ENCODE assay signal across 9 cellular contexts in genomic region chr1:11807087-11807486, GRCh38. TPM values are rescaled to one million over a fixed set of nuclear protein-coding genes. Genes with fewer than 3 reads are reported as not detected.
A peak's percentile ranks its signal among the peaks of the same experiment; 100 is the strongest.
DNase-seq lines count a peak whose midpoint lies in the region; ATAC-seq, FAIRE-seq and TF ChIP-seq lines count a peak whose summit lies in the region.
"Had no signal": no experiment of that assay in that cellular context is flagged by ENCODE, and none has a peak within 500 bp of the region (broad histone marks: within the 10 kb centered on the region; RNA-seq: fewer than 3 reads in every experiment).

No MANE protein-coding gene starts in this region.

- no peak overlapping the region for H3K18ac ChIP-seq in H9 (ENCODE audit: insufficient read length, low read depth, low read length)

- H3K23me2 ChIP-seq in H9 (ENCODE audit: insufficient read length, low read depth, low read length, poor library complexity, severe bottlenecking) = peaks cover 13% of the 10 kb centered on the region

- no peak for DNase-seq in H9
- DNase-seq in activated CD4-positive, alpha-beta memory T cell treated with anti-CD3 and anti-CD28 coated beads, Interleukin-2, amount 10 ng/mL, durations not matched to agents 7 days and 5 days = no peak
- DNase-seq in right cardiac atrium = no peak
- DNase-seq in frontal cortex (ENCODE audit: low spot score in 2 of 2) = no peak
- DNase-seq in NCI-H1436 (lab: John Stamatoyannopoulos, UW) = no peak

- ATAC-seq in right cardiac atrium (no peak), HG03280 (IDR thresholded peaks at IDR 0.05; ENCODE audit: unreplicated experiment) (no peak), GM19035 (IDR thresholded peaks at IDR 0.05; ENCODE audit: unreplicated experiment) (no peak)

- H3K4me2 ChIP-seq in H9 (ENCODE audit: insufficient read depth, insufficient read length, low read length) = peak overlapping the region; percentile 89

- H3K9me3 ChIP-seq in H9 (ENCODE audit: control insufficient read depth, low read depth, low read length) (no peaks in the 10 kb centered on the region), right cardiac atrium (ENCODE audit: control insufficient read depth, low read length) (no peaks in the 10 kb centered on the region)

- H3K27me3 Mint-ChIP-seq in H9 (ENCODE audit: low read depth) = no peaks in the 10 kb centered on the region; the same call in 1 of the 2 replicates
- H3K27me3 Mint-ChIP-seq in activated CD4-positive, alpha-beta memory T cell treated with anti-CD3 and anti-CD28 coated beads, Interleukin-2, amount 10 ng/mL, durations not matched to agents 7 days and 5 days = no peaks in the 10 kb centered on the region

- H3K14ac ChIP-seq in H9 (ENCODE audit: insufficient read depth, low read length) = no peak overlapping the region

- no peak for TF ChIP-seq CTCF in H9 (conservative IDR thresholded peaks at IDR 0.05)

- H3K4me1 ChIP-seq in H9 (ENCODE audit: insufficient read depth, low read length) = peaks cover 3% of the 10 kb centered on the region; the same call in 1 of the 2 replicates
- peaks cover 3% of the 10 kb centered on the region for H3K4me1 ChIP-seq in right cardiac atrium (ENCODE audit: control insufficient read depth, insufficient read depth, low read length)

- WGBS in H9 (ENCODE audit: extremely low coverage, insufficient read length, low lambda C conversion rate) = no CpG with 5 or more reads among the region's 3 CpGs
- WGBS in right cardiac atrium = 52% methylated on average over 3 of the region's 3 CpGs

- H3K4me3 Mint-ChIP-seq in H9 = peak overlapping the region; percentile 98 to 99
- peak overlapping the region; percentile 96 for H3K4me3 Mint-ChIP-seq in activated CD4-positive, alpha-beta memory T cell treated with anti-CD3 and anti-CD28 coated beads, Interleukin-2, amount 10 ng/mL, durations not matched to agents 7 days and 5 days

- H3K9ac ChIP-seq in H9 (ENCODE audit: extremely low read depth, insufficient read length, low read length) = no peak overlapping the region

- intact Hi-C loops in right cardiac atrium (cut with DNase I) = no loop called here

- H3K4me1 Mint-ChIP-seq in H9 = peaks cover 35 to 44% of the 10 kb centered on the region in 2 experiments
- H3K4me1 Mint-ChIP-seq in activated CD4-positive, alpha-beta memory T cell treated with anti-CD3 and anti-CD28 coated beads, Interleukin-2, amount 10 ng/mL, durations not matched to agents 7 days and 5 days = peaks cover 62% of the 10 kb centered on the region

- H3K27me3 ChIP-seq in H9 (ENCODE audit: insufficient read depth, low read length) (no peaks in the 10 kb centered on the region), right cardiac atrium (ENCODE audit: control insufficient read depth, insufficient read depth) (no peaks in the 10 kb centered on the region)

- H3K79me1 ChIP-seq in H9 (ENCODE audit: insufficient read depth, low read depth, low read length, poor library complexity, severe bottlenecking) = peaks cover 4% of the 10 kb centered on the region

- peaks cover 24 to 42% (median 33%) of the 10 kb centered on the region in 3 experiments for H3K36me3 Mint-ChIP-seq in H9 (ENCODE audit: insufficient read depth in 1 of 3, low read depth in 3 of 3)
- peaks cover 32% of the 10 kb centered on the region for H3K36me3 Mint-ChIP-seq in activated CD4-positive, alpha-beta memory T cell treated with anti-CD3 and anti-CD28 coated beads, Interleukin-2, amount 10 ng/mL, durations not matched to agents 7 days and 5 days (ENCODE audit: low read depth)

- no peak overlapping the region for H3T11ph ChIP-seq in H9 (ENCODE audit: low read length)

- POLR2A ChIA-PET in activated CD4-positive, alpha-beta memory T cell treated with anti-CD3 and anti-CD28 coated beads, Interleukin-2, amount 10 ng/mL, durations not matched to agents 7 days and 5 days (lab: Charles Lee) = interaction anchor here (0.7 to 4.9 kb wide), 13 partner anchors 12 to 746 kb away, joined by 3 to 113 read pairs (median 3); partner anchors contain the start of genes FBXO6 and MFN2

- H3K56ac ChIP-seq in H9 (ENCODE audit: insufficient read length, low read depth, low read length) = no peak overlapping the region

- no peaks in the 10 kb centered on the region for H3K9me3 Mint-ChIP-seq in H9
- H3K9me3 Mint-ChIP-seq in activated CD4-positive, alpha-beta memory T cell treated with anti-CD3 and anti-CD28 coated beads, Interleukin-2, amount 10 ng/mL, durations not matched to agents 7 days and 5 days = no peaks in the 10 kb centered on the region

- no peak overlapping the region for H4K5ac ChIP-seq in H9 (ENCODE audit: insufficient read length, low read depth, low read length)

- H3K27ac ChIP-seq in H9 (ENCODE audit: insufficient read length, low read depth, low read length) = no peak overlapping the region
- H3K27ac ChIP-seq in right cardiac atrium (ENCODE audit: low read length) = peak overlapping the region; percentile 69
- peak overlapping the region in 17 of 21 experiments; percentile 89 to 99 (median 95) for H3K27ac ChIP-seq in skin epidermis

- no peak overlapping the region for H3K23ac ChIP-seq in H9 (ENCODE audit: insufficient read length, low read depth, low read length)

- H2AK5ac ChIP-seq in H9 (ENCODE audit: insufficient read length, low read length) = no peak overlapping the region

- no peak overlapping the region for H2BK15ac ChIP-seq in H9 (ENCODE audit: low read depth, low read length)

- no peak overlapping the region for H2BK20ac ChIP-seq in H9 (ENCODE audit: low read depth, low read length, poor library complexity, severe bottlenecking)

- H3K27ac Mint-ChIP-seq in H9 = peak overlapping the region in 2 of 3 experiments; percentile 91 to 99; a peak in 3 of 7 replicates
- H3K27ac Mint-ChIP-seq in activated CD4-positive, alpha-beta memory T cell treated with anti-CD3 and anti-CD28 coated beads, Interleukin-2, amount 10 ng/mL, durations not matched to agents 7 days and 5 days = peak overlapping the region; percentile 88

- H4K8ac ChIP-seq in H9 (replicated peaks; ENCODE audit: insufficient read length, low read depth, low read length) = no peak overlapping the region

- no peak overlapping the region for H2BK120ac ChIP-seq in H9 (ENCODE audit: low read depth, low read length, poor library complexity, severe bottlenecking)

- no peaks in the 10 kb centered on the region for H4K20me1 ChIP-seq in H9 (ENCODE audit: control insufficient read depth, insufficient read depth, insufficient read length)

- no peak for FAIRE-seq in frontal cortex (lab: Jason Lieb, UNC)

- H4K91ac ChIP-seq in H9 (ENCODE audit: insufficient read length, low read depth, low read length) = no peak overlapping the region

- peak overlapping the region; percentile 62 for H3K4me3 ChIP-seq in right cardiac atrium (ENCODE audit: low read length)
- peak overlapping the region in 4 of 7 experiments; percentile 57 to 90 (median 76) for H3K4me3 ChIP-seq in skin epidermis

- no peak overlapping the region for H2AFZ ChIP-seq in H9 (ENCODE audit: low read length)

- H3K79me2 ChIP-seq in H9 (ENCODE audit: insufficient read depth, low read length) = peaks cover 7% of the 10 kb centered on the region; the same call in 1 of the 2 replicates

- H3K4ac ChIP-seq in H9 (ENCODE audit: low read depth, low read length) = no peak overlapping the region

- CTCF ChIA-PET in activated CD4-positive, alpha-beta memory T cell treated with anti-CD3 and anti-CD28 coated beads, Interleukin-2, amount 10 ng/mL, durations not matched to agents 7 days and 5 days (lab: Charles Lee) = interaction anchor here (1.0 to 1.6 kb wide), 4 partner anchors 88 to 157 kb away, joined by 3 to 6 read pairs (median 4); no protein-coding TSS in a partner anchor

- H2BK12ac ChIP-seq in H9 (ENCODE audit: insufficient read length, low read depth, low read length) = no peak overlapping the region

- no peak overlapping the region for H2BK5ac ChIP-seq in H9 (ENCODE audit: insufficient read length, low read length)

RNA-seq across cellular contexts. Expression of gene CLCN6, which starts 1.1 kb away (rescaled TPM):
- 20.5 and 20.7 TPM in 2 replicates for total RNA-seq in H9 (2021)
- total RNA-seq in activated CD4-positive, alpha-beta memory T cell treated with anti-CD3 and anti-CD28 coated beads, Interleukin-2, amount 10 ng/mL, durations not matched to agents 7 days and 5 days = 10 to 100 TPM; 18.8 to 19.5 TPM
- total RNA-seq in right cardiac atrium = 10 to 100 TPM; 30.4 to 54.9 (median 36.8) TPM
- 16.2 TPM for polyA plus RNA-seq in right cardiac atrium
- 14.7 TPM for total RNA-seq in frontal cortex

RNA-seq across cellular contexts. Expression of gene MTHFR, which starts 1.3 kb away (rescaled TPM):
- total RNA-seq in H9 (2021) (18.2 and 18.4 TPM in 2 replicates), right cardiac atrium (10 to 100 TPM; 46.6 to 75.2 (median 58.9) TPM), frontal cortex (24.5 TPM)
- 10 to 100 TPM; 29.4 to 32.2 TPM for total RNA-seq in activated CD4-positive, alpha-beta memory T cell treated with anti-CD3 and anti-CD28 coated beads, Interleukin-2, amount 10 ng/mL, durations not matched to agents 7 days and 5 days
- polyA plus RNA-seq in right cardiac atrium = 36.7 TPM

RNA-seq across cellular contexts. Expression of gene NPPA, which starts 40.5 kb away (rescaled TPM):
- total RNA-seq in H9 (2021) = not detected in 2 replicates
- not detected for total RNA-seq in activated CD4-positive, alpha-beta memory T cell treated with anti-CD3 and anti-CD28 coated beads, Interleukin-2, amount 10 ng/mL, durations not matched to agents 7 days and 5 days
- over 10,000 TPM; 26,185 to 59,291 (median 38,228) TPM for total RNA-seq in right cardiac atrium
- 45,715 TPM for polyA plus RNA-seq in right cardiac atrium
- total RNA-seq in frontal cortex = 3.3 TPM
- total RNA-seq: T-helper 2 cell treated with Interferon-gamma antibody and Interleukin-4, amounts not matched to agents 100 ng/mL and 5 ng/mL, for 36 hours had no signal

RNA-seq across cellular contexts. Expression of gene C1orf167, which starts 45.1 kb away (rescaled TPM):
- total RNA-seq in H9 (2021) = 0.39 TPM in 1 of 2 replicates, not detected in the other
- under 1 TPM in 1 of 2 experiments, not detected in 1; 0.25 TPM for total RNA-seq in activated CD4-positive, alpha-beta memory T cell treated with anti-CD3 and anti-CD28 coated beads, Interleukin-2, amount 10 ng/mL, durations not matched to agents 7 days and 5 days
- 1 to 10 TPM; 1.3 to 2.7 (median 2.0) TPM for total RNA-seq in right cardiac atrium
- polyA plus RNA-seq in right cardiac atrium = 4.0 TPM
- not detected for total RNA-seq in frontal cortex
- total RNA-seq: T-helper 2 cell treated with Interferon-gamma antibody and Interleukin-4, amounts not matched to agents 100 ng/mL and 5 ng/mL, for 36 hours had no signal

RNA-seq across cellular contexts. Expression of gene NPPB, which starts 51.7 kb away (rescaled TPM):
- total RNA-seq in H9 (2021) (0.35 TPM in 1 of 2 replicates, not detected in the other), right cardiac atrium (1,000 to 10,000 TPM in 1 of 4 donors, 100 to 1,000 TPM in 1, 10 to 100 TPM in 2; 37.1 to 2,245 (median 160) TPM), frontal cortex (0.41 TPM)
- not detected for total RNA-seq in activated CD4-positive, alpha-beta memory T cell treated with anti-CD3 and anti-CD28 coated beads, Interleukin-2, amount 10 ng/mL, durations not matched to agents 7 days and 5 days
- polyA plus RNA-seq in right cardiac atrium = 1,679 TPM
- total RNA-seq: T-helper 2 cell treated with Interferon-gamma antibody and Interleukin-4, amounts not matched to agents 100 ng/mL and 5 ng/mL, for 36 hours had no signal

Comparison
In these comparisons a context has a peak if more than half of its experiments do, and no peak if none do; other contexts are left out.
1. RNA of gene NPPA, which starts 40.5 kb away (total RNA-seq): 26,185 to 59,291 TPM in right cardiac atrium; 3.3 TPM in frontal cortex (single experiment), not detected in H9 and not detected in activated CD4-positive, alpha-beta memory T cell treated with anti-CD3 and anti-CD28 coated beads, Interleukin-2, amount 10 ng/mL, durations not matched to agents 7 days and 5 days; every median in the first group is over 1,000 times any median in the second.